In genomic region chr15:85753261-85753660, GRCh38 we compare ENCODE assay signal across 15 cellular contexts.
"Had no signal": no experiment of that assay in that cellular context is flagged by ENCODE, and none has a peak within 500 bp of the region (broad histone marks: within the 10 kb centered on the region; RNA-seq: fewer than 3 reads in every experiment).

No MANE protein-coding gene starts in this region.

- DNase-seq: activated naive CD4-positive, alpha-beta T cell treated with anti-CD3 and anti-CD28 coated beads for 36 hours; activated T-cell treated with anti-CD3 and anti-CD28 coated beads, Interleukin-2, amount 50 U/mL, for 4 hours; esophagus squamous epithelium; stimulated activated CD4-positive, alpha-beta T cell treated with anti-CD3 and anti-CD28 coated beads, Interleukin-2, amount 100 ng/mL, for 48 hours; stimulated activated naive CD8-positive, alpha-beta T cell treated with anti-CD3 and anti-CD28 coated beads, Interleukin-15, Interleukin-2, amounts not matched to agents 100 U/mL and 50 U/mL, for 24 hours had no signal

- FAIRE-seq: endometrium, islet of Langerhans, pancreas had no signal

- H3K4me3 ChIP-seq: dorsolateral prefrontal cortex, esophagus squamous epithelium, heart left ventricle, pancreas, suprapubic skin, upper lobe of left lung had no signal

- H3K27ac ChIP-seq: esophagus squamous epithelium, foreskin keratinocyte, heart left ventricle, pancreas, suprapubic skin had no signal

- H3K9me3 Mint-ChIP-seq: activated naive CD4-positive, alpha-beta T cell treated with anti-CD3 and anti-CD28 coated beads for 36 hours; activated T-cell treated with anti-CD3 and anti-CD28 coated beads, Interleukin-2, amount 50 U/mL, for 4 hours; neural crest cell had no signal

- ATAC-seq: activated T-cell treated with anti-CD3 and anti-CD28 coated beads, Interleukin-2, amount 50 U/mL, for 4 hours; heart left ventricle; left ventricle myocardium superior; stimulated activated naive CD8-positive, alpha-beta T cell treated with anti-CD3 and anti-CD28 coated beads, Interleukin-15, Interleukin-2, amounts not matched to agents 100 U/mL and 50 U/mL, for 24 hours had no signal

- H3K27me3 ChIP-seq: esophagus squamous epithelium, foreskin keratinocyte, heart left ventricle, pancreas, suprapubic skin, upper lobe of left lung had no signal

- H3K27ac Mint-ChIP-seq: activated naive CD4-positive, alpha-beta T cell treated with anti-CD3 and anti-CD28 coated beads for 36 hours had no signal

- H3K4me3 Mint-ChIP-seq: activated naive CD4-positive, alpha-beta T cell treated with anti-CD3 and anti-CD28 coated beads for 36 hours; activated T-cell treated with anti-CD3 and anti-CD28 coated beads, Interleukin-2, amount 50 U/mL, for 4 hours had no signal

- H3K9me3 ChIP-seq: esophagus squamous epithelium, heart left ventricle, pancreas, suprapubic skin, upper lobe of left lung had no signal
